ENCODE assay signal across 9 cellular contexts in the genomic region with DNA sequence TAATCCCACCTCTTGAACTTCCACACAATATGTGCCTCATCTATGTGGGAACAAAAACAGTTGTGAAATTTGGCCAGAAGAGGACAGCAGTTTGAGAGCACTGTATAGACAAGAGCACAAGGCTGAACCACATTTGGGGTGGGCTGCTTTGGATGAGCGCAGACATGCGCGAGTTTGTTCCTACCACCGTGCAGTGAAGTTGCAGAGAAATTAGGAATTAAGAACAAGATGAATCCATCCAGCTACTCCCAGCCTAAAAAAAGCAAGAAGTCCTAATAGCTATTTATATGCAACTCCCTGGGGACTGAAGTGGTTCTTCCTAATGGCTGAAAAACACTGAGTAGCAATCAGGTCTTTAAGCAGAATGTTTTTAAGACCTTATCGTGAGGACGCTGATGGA. TPM values are rescaled to one million over a fixed set of nuclear protein-coding genes. Genes with fewer than 3 reads are reported as not detected.
DNase-seq lines count a peak whose midpoint lies in the region; ATAC-seq, FAIRE-seq and TF ChIP-seq lines count a peak whose summit lies in the region.
"Had no signal": no experiment of that assay in that cellular context is flagged by ENCODE, and none has a peak within 500 bp of the region (broad histone marks: within the 10 kb centered on the region; RNA-seq: fewer than 3 reads in every experiment).

No MANE protein-coding gene starts in this region.

- H3K27me3 Mint-ChIP-seq in CD4-positive, CD25-positive, alpha-beta regulatory T cell: peaks cover 5% of the 10 kb centered on the region

- peaks cover 54% of the 10 kb centered on the region for H3K79me2 ChIP-seq in K562 (ENCODE audit: control insufficient read depth, insufficient read depth, low read length)

- H3K36me3 Mint-ChIP-seq in CD4-positive, CD25-positive, alpha-beta regulatory T cell: no peaks in the 10 kb centered on the region

- H3K9me3 ChIP-seq in CD4-positive, CD25-positive, alpha-beta regulatory T cell (ENCODE audit: control insufficient read depth in 2 of 2, low read length in 2 of 2): no peaks in the 10 kb centered on the region
- no peaks in the 10 kb centered on the region for H3K9me3 ChIP-seq in K562 (replicated peaks; ENCODE audit: control insufficient read depth, insufficient read depth, low read depth, low read length)
- no peaks in the 10 kb centered on the region for H3K9me3 ChIP-seq in muscle layer of duodenum (ENCODE audit: control insufficient read depth in 1 of 2, low read length in 2 of 2)

- CTCF ChIA-PET in K562 (lab: Yijun Ruan, JAX; ENCODE audit: low intra/inter-chr PET ratio): interaction anchor here (2.0 kb wide), 1 partner anchor 35 kb away, joined by 4 read pairs; no protein-coding TSS in a partner anchor

- H3K4me3 ChIP-seq in CD4-positive, CD25-positive, alpha-beta regulatory T cell (ENCODE audit: low read depth, low read length): peak overlapping the region; percentile 76
- peak overlapping the region; percentile 69 for H3K4me3 ChIP-seq in K562
- H3K4me3 ChIP-seq in muscle layer of duodenum (ENCODE audit: low read depth in 1 of 2, low read length in 2 of 2): peak overlapping the region; percentile 64 to 74

- 2% methylated on average over 6 of the region's 6 CpGs for WGBS in K562 (ENCODE audit: insufficient coverage, low coverage, missing lambda C conversion rate)

- H3K4me3 Mint-ChIP-seq in CD4-positive, CD25-positive, alpha-beta regulatory T cell: peak overlapping the region; percentile 18 to 78 (median 74)

- no peaks in the 10 kb centered on the region for H3K9me1 ChIP-seq in K562 (ENCODE audit: control insufficient read depth, insufficient read depth, low read length)

- intact Hi-C loops in K562 (cut with micrococcal nuclease): loop anchor here (2.0 to 5.0 kb wide), 2 partner anchors 31 to 92 kb away; no protein-coding TSS in a partner anchor

- ATAC-seq in CD4-positive, CD25-positive, alpha-beta regulatory T cell (ENCODE audit: low read depth in 2 of 2): no peak
- ATAC-seq in K562 (peak; percentile 55), GM19023 (IDR thresholded peaks at IDR 0.05; ENCODE audit: unreplicated experiment) (no peak), HG02870 (IDR thresholded peaks at IDR 0.05; ENCODE audit: unreplicated experiment) (no peak)

- POLR2A ChIA-PET in K562 (lab: Yijun Ruan, JAX): interaction anchor here (0.9 to 1.2 kb wide), 2 partner anchors 9 to 13 kb away, joined by 4 to 5 read pairs; a partner anchor contains a TSS

- peaks cover 9% of the 10 kb centered on the region for H3K4me1 ChIP-seq in CD4-positive, CD25-positive, alpha-beta regulatory T cell (ENCODE audit: control insufficient read depth, insufficient read depth, low read length, poor library complexity, severe bottlenecking)
- H3K4me1 ChIP-seq in K562 (replicated peaks in 1 of 2; ENCODE audit: control insufficient read depth in 2 of 2, insufficient read depth in 2 of 2, low read length in 2 of 2) (peaks cover 20 to 29% of the 10 kb centered on the region in 2 experiments; a peak in 3 of 5 replicates), muscle layer of duodenum (ENCODE audit: control insufficient read depth in 1 of 2, insufficient read depth in 2 of 2, low read length in 2 of 2) (peaks cover 0 to 8% of the 10 kb centered on the region in 2 donors)

- no peak overlapping the region for H3K27ac ChIP-seq in CD4-positive, CD25-positive, alpha-beta regulatory T cell (ENCODE audit: insufficient read depth, low read length, poor library complexity, severe bottlenecking)
- H3K27ac ChIP-seq in K562 (ENCODE audit: extremely low read depth, low read depth, low read length) (peak overlapping the region; percentile 87), muscle layer of duodenum (ENCODE audit: low read length) (peak overlapping the region; percentile 63)

- H3K4me1 Mint-ChIP-seq in CD4-positive, CD25-positive, alpha-beta regulatory T cell: peaks cover 6 to 17% (median 13%) of the 10 kb centered on the region in 4 donors

- peak; percentile 74 for FAIRE-seq in K562 (lab: Jason Lieb, UNC)
- FAIRE-seq: islet of Langerhans had no signal

- no peak for TF ChIP-seq EP300 in K562 (IDR thresholded peaks at IDR 0.05; ENCODE audit: low read length)

- peak overlapping the region; percentile 94 for H3K4me2 ChIP-seq in K562 (ENCODE audit: insufficient read depth, low read length)

- no peak overlapping the region for H3K27ac Mint-ChIP-seq in CD4-positive, CD25-positive, alpha-beta regulatory T cell

- no peak for TF ChIP-seq POLR2A in K562 (conservative IDR thresholded peaks at IDR 0.05)

- no peak overlapping the region for H2AFZ ChIP-seq in K562 (ENCODE audit: low read depth, low read length)

- H3K27me3 ChIP-seq in CD4-positive, CD25-positive, alpha-beta regulatory T cell (ENCODE audit: control insufficient read depth, insufficient read depth, low read length): no peaks in the 10 kb centered on the region
- H3K27me3 ChIP-seq in K562 (ENCODE audit: control insufficient read depth in 2 of 2, insufficient read depth in 2 of 2, low read length in 2 of 2) (no peaks in the 10 kb centered on the region), muscle layer of duodenum (ENCODE audit: low read depth, low read length) (no peaks in the 10 kb centered on the region)

- no peaks in the 10 kb centered on the region for H3K9me3 Mint-ChIP-seq in CD4-positive, CD25-positive, alpha-beta regulatory T cell

- H3K36me3 ChIP-seq in CD4-positive, CD25-positive, alpha-beta regulatory T cell (ENCODE audit: control insufficient read depth, insufficient read depth, low read length): no peaks in the 10 kb centered on the region
- H3K36me3 ChIP-seq in K562 (ENCODE audit: control insufficient read depth, insufficient read depth, low read length) (no peaks in the 10 kb centered on the region), muscle layer of duodenum (ENCODE audit: control insufficient read depth in 1 of 2, insufficient read depth in 2 of 2, low read length in 2 of 2) (no peaks in the 10 kb centered on the region)

- TF ChIP-seq RAD21 in K562 (CRISPR knock-in tag; conservative IDR thresholded peaks at IDR 0.05 in 1 of 2, IDR thresholded peaks at IDR 0.05 in 1 of 2): no peak; a peak in 1 of 4 replicates

- in situ Hi-C loops in KBM-7 (cut with MboI; ENCODE audit: low pct_unique_long_range_greater_than_20kb, low sequenced_read_pairs): no loop called here
- in situ Hi-C loops in K562 (cut with MboI): loop anchor here (25.0 kb wide), 1 partner anchor 163 kb away; a partner anchor contains a TSS

- no peaks in the 10 kb centered on the region for H4K20me1 ChIP-seq in K562 (replicated peaks; ENCODE audit: control insufficient read depth, insufficient read depth, low read length)

- H3K9ac ChIP-seq in K562 (ENCODE audit: insufficient read depth in 1 of 2, low read depth in 2 of 2, low read length in 2 of 2): peak overlapping the region; percentile 91 to 92

- no peak for DNase-seq in CD4-positive, CD25-positive, alpha-beta regulatory T cell
- DNase-seq in KBM-7: peak; percentile 52
- DNase-seq in K562 (ENCODE audit: extremely low read depth in 1 of 4, low spot score in 3 of 4): peak in 1 of 4 experiments; percentile 44
- no peak for DNase-seq in UCSD-AML1 (lab: John Stamatoyannopoulos, UW; ENCODE audit: unreplicated experiment)
- no peak for DNase-seq in pons (ENCODE audit: low spot score)

- TF ChIP-seq CTCF in K562 (IDR thresholded peaks at IDR 0.05 in 2 of 3, conservative IDR thresholded peaks at IDR 0.05 in 1 of 3; ENCODE audit: insufficient read depth in 2 of 3, low read depth in 1 of 3, low read length in 3 of 3): peak in 1 of 3 experiments; percentile 12; a peak in 2 of 6 replicates

- no TSS peak for BruUV-seq in K562 (replicated peaks; lab: Mats Ljungman, UMichigan)

RNA-seq across cellular contexts. Expression of a gene that starts 1.0 kb away (rescaled TPM):
- 6.0 TPM for total RNA-seq in CD4-positive, CD25-positive, alpha-beta regulatory T cell
- polyA plus RNA-seq in CD4-positive, CD25-positive, alpha-beta regulatory T cell: 1 to 10 TPM in 1 of 4 donors, under 1 TPM in 3; 0.07 to 1.5 (median 0.55) TPM
- 51.8 and 65.2 TPM in 2 replicates for total RNA-seq in K562 (2011; cell fraction: chromatin; rRNA removed; ENCODE audit: low replicate concordance)
- 18.2 and 24.6 TPM in 2 replicates for total RNA-seq in K562 (2011; cell fraction: nucleolus; rRNA removed)
- total RNA-seq in K562 (2011; cell fraction: nucleoplasm; rRNA removed): 34.5 and 48.9 TPM in 2 replicates
- 19.8 and 20.7 TPM in 2 replicates for total RNA-seq in K562 (2014; rRNA removed)
- 22.7 and 24.8 TPM in 2 replicates for total RNA-seq in K562 (2014; rRNA removed; fragmentation: Illumina TruSeq; extraction: Trizol)
- 16.1 TPM in 2 replicates for total RNA-seq in K562 (2015; rRNA removed; fragmentation: Illumina TruSeq; extraction: Trizol)
- 23.3 and 25.6 TPM in 2 replicates for total RNA-seq in K562 (2021)
- polyA plus RNA-seq in K562 (2011; rRNA removed): 21.4 and 30.7 TPM in 2 replicates
- 16.3 and 21.7 TPM in 2 replicates for polyA plus RNA-seq in K562 (2011; cell fraction: cytosol; rRNA removed)
- 86.0 and 94.1 TPM in 2 replicates for polyA plus RNA-seq in K562 (2011; cell fraction: nucleus; rRNA removed)
- polyA plus RNA-seq in K562 (2012): 13.4 and 13.5 TPM in 2 replicates
- polyA plus RNA-seq in K562 (2014; fragmentation: Illumina TruSeq; extraction: Trizol): 26.2 and 31.4 TPM in 2 replicates
- polyA plus RNA-seq in K562 (2014; fragmentation: Nextera tagmentation; extraction: Ambion mirVana): 10 to 100 TPM; 19.3 to 20.1 TPM
- 18.3 and 20.2 TPM in 2 replicates for polyA plus RNA-seq in K562 (2014; rRNA removed)
- polyA minus RNA-seq in K562 (2011; rRNA and poly(A)+ RNA removed): 28.3 and 33.3 TPM in 2 replicates
- polyA minus RNA-seq in K562 (2011; cell fraction: cytosol; rRNA and poly(A)+ RNA removed): 22.1 and 22.8 TPM in 2 replicates
- polyA minus RNA-seq in K562 (2011; cell fraction: nucleus; rRNA and poly(A)+ RNA removed): 20.6 and 33.1 TPM in 2 replicates

RNA-seq across cellular contexts. Expression of a gene that starts 12.8 kb away (rescaled TPM):
- total RNA-seq in CD4-positive, CD25-positive, alpha-beta regulatory T cell: 55.0 TPM
- polyA plus RNA-seq in CD4-positive, CD25-positive, alpha-beta regulatory T cell: 10 to 100 TPM; 28.3 to 44.8 (median 38.0) TPM
- 654 and 916 TPM in 2 replicates for total RNA-seq in K562 (2011; cell fraction: chromatin; rRNA removed; ENCODE audit: low replicate concordance)
- 268 and 327 TPM in 2 replicates for total RNA-seq in K562 (2011; cell fraction: nucleolus; rRNA removed)
- 529 and 542 TPM in 2 replicates for total RNA-seq in K562 (2011; cell fraction: nucleoplasm; rRNA removed)
- total RNA-seq in K562 (2014; rRNA removed): 160 and 212 TPM in 2 replicates
- 208 and 229 TPM in 2 replicates for total RNA-seq in K562 (2014; rRNA removed; fragmentation: Illumina TruSeq; extraction: Trizol)
- total RNA-seq in K562 (2015; rRNA removed; fragmentation: Illumina TruSeq; extraction: Trizol): 239 and 241 TPM in 2 replicates
- total RNA-seq in K562 (2021): 191 and 205 TPM in 2 replicates
- polyA plus RNA-seq in K562 (2011; rRNA removed): 210 and 219 TPM in 2 replicates
- 115 and 148 TPM in 2 replicates for polyA plus RNA-seq in K562 (2011; cell fraction: cytosol; rRNA removed)
- 348 and 507 TPM in 2 replicates for polyA plus RNA-seq in K562 (2011; cell fraction: nucleus; rRNA removed)
- 129 and 208 TPM in 2 replicates for polyA plus RNA-seq in K562 (2012)
- 250 and 260 TPM in 2 replicates for polyA plus RNA-seq in K562 (2014; fragmentation: Illumina TruSeq; extraction: Trizol)
- 100 to 1,000 TPM; 209 to 313 TPM for polyA plus RNA-seq in K562 (2014; fragmentation: Nextera tagmentation; extraction: Ambion mirVana)
- polyA plus RNA-seq in K562 (2014; rRNA removed): 217 and 230 TPM in 2 replicates
- polyA minus RNA-seq in K562 (2011; rRNA and poly(A)+ RNA removed): 341 and 365 TPM in 2 replicates
- polyA minus RNA-seq in K562 (2011; cell fraction: cytosol; rRNA and poly(A)+ RNA removed): 89.2 and 121 TPM in 2 replicates
- 172 and 307 TPM in 2 replicates for polyA minus RNA-seq in K562 (2011; cell fraction: nucleus; rRNA and poly(A)+ RNA removed)

RNA-seq across cellular contexts. Expression of a gene that starts 55.4 kb away (rescaled TPM):
- 12.9 TPM for total RNA-seq in CD4-positive, CD25-positive, alpha-beta regulatory T cell
- 10 to 100 TPM; 11.3 to 24.0 (median 12.7) TPM for polyA plus RNA-seq in CD4-positive, CD25-positive, alpha-beta regulatory T cell
- 409 and 526 TPM in 2 replicates for total RNA-seq in K562 (2011; cell fraction: chromatin; rRNA removed; ENCODE audit: low replicate concordance)
- total RNA-seq in K562 (2011; cell fraction: nucleolus; rRNA removed): 213 and 246 TPM in 2 replicates
- total RNA-seq in K562 (2011; cell fraction: nucleoplasm; rRNA removed): 345 and 458 TPM in 2 replicates
- 276 and 289 TPM in 2 replicates for total RNA-seq in K562 (2014; rRNA removed)
- 267 and 280 TPM in 2 replicates for total RNA-seq in K562 (2014; rRNA removed; fragmentation: Illumina TruSeq; extraction: Trizol)
- total RNA-seq in K562 (2015; rRNA removed; fragmentation: Illumina TruSeq; extraction: Trizol): 220 and 227 TPM in 2 replicates
- 290 and 305 TPM in 2 replicates for total RNA-seq in K562 (2021)
- polyA plus RNA-seq in K562 (2011; rRNA removed): 354 and 391 TPM in 2 replicates
- polyA plus RNA-seq in K562 (2011; cell fraction: cytosol; rRNA removed): 231 and 288 TPM in 2 replicates
- 756 and 889 TPM in 2 replicates for polyA plus RNA-seq in K562 (2011; cell fraction: nucleus; rRNA removed)
- 313 and 332 TPM in 2 replicates for polyA plus RNA-seq in K562 (2012)
- 339 and 395 TPM in 2 replicates for polyA plus RNA-seq in K562 (2014; fragmentation: Illumina TruSeq; extraction: Trizol)
- polyA plus RNA-seq in K562 (2014; fragmentation: Nextera tagmentation; extraction: Ambion mirVana): 100 to 1,000 TPM; 271 to 305 TPM
- polyA plus RNA-seq in K562 (2014; rRNA removed): 283 and 336 TPM in 2 replicates
- 344 and 367 TPM in 2 replicates for polyA minus RNA-seq in K562 (2011; rRNA and poly(A)+ RNA removed)
- 226 and 236 TPM in 2 replicates for polyA minus RNA-seq in K562 (2011; cell fraction: cytosol; rRNA and poly(A)+ RNA removed)
- polyA minus RNA-seq in K562 (2011; cell fraction: nucleus; rRNA and poly(A)+ RNA removed): 190 and 313 TPM in 2 replicates

Comparison
In these comparisons a context has a peak if more than half of its experiments do, and no peak if none do; other contexts are left out.
1. RNA of a gene that starts 55.4 kb away (total RNA-seq): 213 to 526 TPM in K562; 12.9 TPM in CD4-positive, CD25-positive, alpha-beta regulatory T cell (single experiment); every median in the first group is over 10 times any median in the second.
2. Peak in every context shown above with its lines, with median percentiles within 50 percentile points of each other: H3K4me3 ChIP-seq.